In genomic region chr11:58742981-58743880, GRCh38 we compare ENCODE assay signal across 21 cellular contexts. TPM values are rescaled to one million over a fixed set of nuclear protein-coding genes. Genes with fewer than 3 reads are reported as not detected.
DNase-seq lines count a peak whose midpoint lies in the region; ATAC-seq and TF ChIP-seq lines count a peak whose summit lies in the region.
"Had no signal": no experiment of that assay in that cellular context is flagged by ENCODE, and none has a peak within 500 bp of the region (broad histone marks: within the 10 kb centered on the region; RNA-seq: fewer than 3 reads in every experiment).

No MANE protein-coding gene starts in this region.

- H3K4me3 ChIP-seq in Loucy (ENCODE audit: low read length, poor library complexity, severe bottlenecking) (no peak overlapping the region), brain microvascular endothelial cell (ENCODE audit: low read depth, low read length) (no peak overlapping the region), heart left ventricle (no peak overlapping the region)
- H3K4me3 ChIP-seq in naive thymus-derived CD4-positive, alpha-beta T cell (ENCODE audit: low read length), result no peak overlapping the region

- no peaks in the 10 kb centered on the region for H3F3A ChIP-seq in Loucy (ENCODE audit: low read depth)

- H3K4me1 ChIP-seq in Loucy (ENCODE audit: insufficient read depth, low read length, poor library complexity, severe bottlenecking) (no peaks in the 10 kb centered on the region), heart left ventricle (no peaks in the 10 kb centered on the region)
- H3K4me1 ChIP-seq in naive thymus-derived CD4-positive, alpha-beta T cell (ENCODE audit: control insufficient read depth in 2 of 2, insufficient read depth in 2 of 2, low read length in 2 of 2), result no peaks in the 10 kb centered on the region

- H3K4me2 ChIP-seq in Loucy (ENCODE audit: low read depth, low read length, poor library complexity, severe bottlenecking), result no peak overlapping the region

- H2AFZ ChIP-seq in Loucy (ENCODE audit: low read length), result no peak overlapping the region

- no peak for ATAC-seq in GM21717 (IDR thresholded peaks at IDR 0.05; ENCODE audit: unreplicated experiment)
- ATAC-seq in heart left ventricle, result no peak
- ATAC-seq in naive thymus-derived CD4-positive, alpha-beta T cell, result no peak
- ATAC-seq: right cardiac atrium had no signal

- H3K79me2 ChIP-seq in Loucy (ENCODE audit: insufficient read depth, low read length), result no peaks in the 10 kb centered on the region

- no peak overlapping the region for H3K9ac ChIP-seq in Loucy (ENCODE audit: low read depth, low read length, poor library complexity, severe bottlenecking)

- no peaks in the 10 kb centered on the region for H3K27me3 Mint-ChIP-seq in osteocyte (ENCODE audit: unreplicated experiment)
- H3K27me3 Mint-ChIP-seq in naive thymus-derived CD4-positive, alpha-beta T cell, result peaks cover 0 to 5% (median 0%) of the 10 kb centered on the region in 5 donors
- H3K27me3 Mint-ChIP-seq: dendritic cell treated with granulocyte-macrophage colony-stimulating factor and Interleukin-4, amounts not matched to agents 40 ng/mL and 50 ng/mL, for 4 days had no signal

- H3K9me3 ChIP-seq in Loucy (ENCODE audit: insufficient read depth, low read depth, low read length), result peaks cover 19% of the 10 kb centered on the region
- peaks cover 0 to 50% (median 10%) of the 10 kb centered on the region in 12 donors for H3K9me3 ChIP-seq in heart left ventricle
- peaks cover 0 to 5% (median 0%) of the 10 kb centered on the region in 3 experiments for H3K9me3 ChIP-seq in naive thymus-derived CD4-positive, alpha-beta T cell (ENCODE audit: control insufficient read depth in 2 of 3, low read length in 3 of 3)

- TF ChIP-seq POLR2A in heart left ventricle (IDR thresholded peaks at IDR 0.05), result no peak

- peak; percentile 36 for TF ChIP-seq CTCF in Loucy (conservative IDR thresholded peaks at IDR 0.05; ENCODE audit: low read length)
- peak; percentile 17 for TF ChIP-seq CTCF in brain microvascular endothelial cell (IDR thresholded peaks at IDR 0.05; ENCODE audit: low read depth, low read length, missing control alignments)
- TF ChIP-seq CTCF in osteocyte (IDR thresholded peaks at IDR 0.05), result peak; percentile 7
- TF ChIP-seq CTCF in heart left ventricle (IDR thresholded peaks at IDR 0.05), result no peak

- H3K4me1 Mint-ChIP-seq in osteocyte (ENCODE audit: unreplicated experiment), result no peaks in the 10 kb centered on the region
- H3K4me1 Mint-ChIP-seq in naive thymus-derived CD4-positive, alpha-beta T cell, result peaks cover 2 to 19% (median 10%) of the 10 kb centered on the region in 7 donors
- H3K4me1 Mint-ChIP-seq: brain, memory B cell had no signal

- peaks cover 14% of the 10 kb centered on the region for H3K9me3 Mint-ChIP-seq in osteocyte (ENCODE audit: unreplicated experiment)
- H3K9me3 Mint-ChIP-seq in naive thymus-derived CD4-positive, alpha-beta T cell, result peaks cover 3 to 45% (median 15%) of the 10 kb centered on the region in 11 donors

- in situ Hi-C loops in brain microvascular endothelial cell (cut with HindIII; ENCODE audit: low pct_ligation_motif_present, low sequenced_read_pairs), result no loop called here

- no peaks in the 10 kb centered on the region for H4K20me1 ChIP-seq in Loucy (ENCODE audit: insufficient read depth, low read length, poor library complexity, severe bottlenecking)

- no peaks in the 10 kb centered on the region for H3K9me2 ChIP-seq in Loucy (replicated peaks; ENCODE audit: low read depth, low read length)

- DNase-seq in activated CD4-positive, alpha-beta T cell treated with anti-CD3 and anti-CD28 coated beads for 48 hours, result peak; percentile 6
- DNase-seq in activated CD4-positive, alpha-beta T cell treated with anti-CD3 and anti-CD28 coated beads, Interleukin-2, amount 50 U/mL, for 1 hour, result no peak
- DNase-seq in brain microvascular endothelial cell, result no peak
- DNase-seq in osteocyte (ENCODE audit: extremely low spot score, unreplicated experiment), result no peak
- DNase-seq in heart left ventricle, result no peak
- no peak for DNase-seq in naive thymus-derived CD4-positive, alpha-beta T cell
- DNase-seq: activated CD4-positive, alpha-beta T cell treated with anti-CD3 and anti-CD28 coated beads, Interleukin-2, amount 50 U/mL, for 4 hours; activated T-cell treated with anti-CD3 and anti-CD28 coated beads, Interleukin-2, amount 50 U/mL, for 24 hours; COR-L47; GF-D8; head of caudate nucleus; NCI-H446 treated with DMSO at 0.1 percent for 48 hours; right cardiac atrium had no signal

- H3K4me3 Mint-ChIP-seq in osteocyte (ENCODE audit: unreplicated experiment), result no peak overlapping the region
- H3K4me3 Mint-ChIP-seq in naive thymus-derived CD4-positive, alpha-beta T cell, result peak overlapping the region in 1 of 10 donors; percentile 5
- H3K4me3 Mint-ChIP-seq: activated T-cell treated with anti-CD3 and anti-CD28 coated beads, Interleukin-2, amount 50 U/mL, for 24 hours; brain; dendritic cell treated with granulocyte-macrophage colony-stimulating factor and Interleukin-4, amounts not matched to agents 40 ng/mL and 50 ng/mL, for 4 days; memory B cell had no signal

- no peaks in the 10 kb centered on the region for H3K36me3 Mint-ChIP-seq in osteocyte (ENCODE audit: unreplicated experiment)
- peaks cover 0 to 20% (median 9%) of the 10 kb centered on the region in 5 donors for H3K36me3 Mint-ChIP-seq in naive thymus-derived CD4-positive, alpha-beta T cell
- H3K36me3 Mint-ChIP-seq: brain had no signal

- POLR2A ChIA-PET in naive thymus-derived CD4-positive, alpha-beta T cell (lab: Charles Lee), result interaction anchor here (0.5 kb wide), 1 partner anchor 22 kb away, joined by 8 read pairs; no protein-coding TSS in a partner anchor

- intact Hi-C loops in heart left ventricle (cut with DNase I), result loop anchor here in 1 of 10 donors (10.0 kb wide), 1 partner anchor 62 kb away; no protein-coding TSS in a partner anchor
- intact Hi-C loops in naive thymus-derived CD4-positive, alpha-beta T cell (cut with micrococcal nuclease), result no loop called here

- H3K36me3 ChIP-seq in Loucy (ENCODE audit: insufficient read depth, low read length), result no peaks in the 10 kb centered on the region
- no peaks in the 10 kb centered on the region for H3K36me3 ChIP-seq in brain microvascular endothelial cell (replicated peaks)
- no peaks in the 10 kb centered on the region for H3K36me3 ChIP-seq in heart left ventricle
- no peaks in the 10 kb centered on the region for H3K36me3 ChIP-seq in naive thymus-derived CD4-positive, alpha-beta T cell (ENCODE audit: control insufficient read depth in 2 of 3, insufficient read depth in 3 of 3, low read length in 3 of 3)

- H3K27ac Mint-ChIP-seq in osteocyte (ENCODE audit: unreplicated experiment), result no peak overlapping the region
- H3K27ac Mint-ChIP-seq in naive thymus-derived CD4-positive, alpha-beta T cell, result peak overlapping the region in 2 of 9 donors; percentile 22 to 44
- H3K27ac Mint-ChIP-seq: activated naive CD4-positive, alpha-beta T cell treated with anti-CD3 and anti-CD28 coated beads, Interleukin-2, amount 50 U/mL, for 72 hours; activated T-cell treated with anti-CD3 and anti-CD28 coated beads, Interleukin-2, amount 50 U/mL, for 24 hours; brain; dendritic cell treated with granulocyte-macrophage colony-stimulating factor and Interleukin-4, amounts not matched to agents 40 ng/mL and 50 ng/mL, for 4 days; memory B cell had no signal

- no peaks in the 10 kb centered on the region for H3K27me3 ChIP-seq in Loucy (ENCODE audit: insufficient read depth, low read length, poor library complexity, severe bottlenecking)
- no peaks in the 10 kb centered on the region for H3K27me3 ChIP-seq in brain microvascular endothelial cell (replicated peaks)
- H3K27me3 ChIP-seq in heart left ventricle, result no peaks in the 10 kb centered on the region
- H3K27me3 ChIP-seq in naive thymus-derived CD4-positive, alpha-beta T cell (ENCODE audit: control insufficient read depth in 2 of 2, insufficient read depth in 2 of 2, low read length in 2 of 2), result no peaks in the 10 kb centered on the region

- CTCF ChIA-PET in naive thymus-derived CD4-positive, alpha-beta T cell (lab: Charles Lee), result no interaction called here

- 34 to 44% (median 42%) methylated on average over 3 of the region's 3 CpGs for WGBS in heart left ventricle, 4 donors

- H3K27ac ChIP-seq in brain microvascular endothelial cell (no peak overlapping the region), heart left ventricle (no peak overlapping the region)
- no peak overlapping the region for H3K27ac ChIP-seq in naive thymus-derived CD4-positive, alpha-beta T cell (ENCODE audit: low read depth, low read length)
- H3K27ac ChIP-seq: epithelial cell of prostate had no signal

RNA-seq across cellular contexts. Expression of gene GLYAT, which starts 11.5 kb away (rescaled TPM):
- not detected in 2 replicates for total RNA-seq in osteocyte
- total RNA-seq in heart left ventricle, result 1 to 10 TPM in 1 of 9 donors, under 1 TPM in 2, not detected in 6; 0.20 to 2.7 (median 0.34) TPM
- polyA plus RNA-seq in heart left ventricle, result under 1 TPM in 1 of 2 donors, not detected in 1; 0.15 TPM
- total RNA-seq in naive thymus-derived CD4-positive, alpha-beta T cell, result not detected
- not detected for polyA plus RNA-seq in naive thymus-derived CD4-positive, alpha-beta T cell
- total RNA-seq: activated naive CD4-positive, alpha-beta T cell treated with anti-CD3 and anti-CD28 coated beads, Interleukin-2, amount 50 U/mL, for 72 hours had no signal
- polyA plus RNA-seq: neural cell had no signal

Comparison
In these comparisons a context has a peak if more than half of its experiments do, and no peak if none do; other contexts are left out.
1. CTCF ChIP-seq: peak in Loucy (single experiment), brain microvascular endothelial cell (single experiment) and osteocyte (single experiment); none in heart left ventricle (0 of 12).